In the genomic region with DNA sequence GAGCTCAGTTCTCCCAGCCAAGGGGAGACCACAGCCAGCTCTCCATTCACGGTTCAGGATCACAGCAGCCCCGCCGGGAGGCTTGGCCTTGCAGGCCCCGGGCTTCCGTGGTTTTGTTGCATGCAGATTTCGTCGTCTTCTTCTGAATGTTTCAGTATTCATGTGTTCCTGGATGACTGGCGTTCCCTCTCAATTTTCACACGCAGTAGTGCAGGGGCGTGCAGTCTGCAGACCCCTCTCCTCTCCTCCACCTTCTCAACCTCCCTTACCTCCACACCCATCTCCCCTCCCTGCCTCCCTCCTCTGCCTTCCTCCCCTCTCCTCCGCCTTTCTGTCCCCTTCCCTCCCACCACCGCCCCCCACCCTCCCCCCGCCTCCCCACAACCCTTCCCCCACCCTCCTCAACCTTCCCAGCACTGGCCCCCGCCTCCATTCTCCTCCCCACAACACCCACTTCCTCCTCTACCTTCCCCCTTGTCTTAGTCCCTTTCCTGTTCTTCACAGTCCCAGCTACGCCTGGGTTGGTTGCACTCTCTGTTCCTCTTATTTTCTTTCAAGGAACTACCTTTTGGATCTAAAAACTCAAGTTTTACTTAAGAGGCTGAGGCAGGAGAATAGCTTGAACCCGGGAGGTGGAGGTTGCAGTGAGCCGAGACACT, we compare ENCODE assay signal across 8 cellular contexts. TPM values are rescaled to one million over a fixed set of nuclear protein-coding genes. Genes with fewer than 3 reads are reported as not detected.
DNase-seq lines count a peak whose midpoint lies in the region; ATAC-seq and TF ChIP-seq lines count a peak whose summit lies in the region.

No MANE protein-coding gene starts in this region.

- H3K27me3 Mint-ChIP-seq in HFFc6 (ENCODE audit: insufficient read depth): peaks cover 4% of the 10 kb centered on the region

- H3K4me3 Mint-ChIP-seq in HFFc6: no peak overlapping the region

- no peaks in the 10 kb centered on the region for H3K36me3 Mint-ChIP-seq in HFFc6 (ENCODE audit: low read depth)

- H3K27ac Mint-ChIP-seq in HFFc6: no peak overlapping the region

- H3K9me3 Mint-ChIP-seq in HFFc6: no peaks in the 10 kb centered on the region

- peak; percentile 41 for ATAC-seq in HG03354 (IDR thresholded peaks at IDR 0.05; ENCODE audit: poor library complexity, severe bottlenecking, unreplicated experiment)
- ATAC-seq in GM21360 (IDR thresholded peaks at IDR 0.05; ENCODE audit: unreplicated experiment): no peak

- DNase-seq in GM06990 (ENCODE audit: extremely low read depth, insufficient read length): peak; percentile 70
- peak; percentile 79 to 81 for DNase-seq in activated T-cell treated with anti-CD3 and anti-CD28 coated beads, Interleukin-2, amount 50 U/mL, for 48 hours
- DNase-seq in midbrain (lab: John Stamatoyannopoulos, UW): peak; percentile 37
- no peak for DNase-seq in HFFc6
- DNase-seq in NK-92 (lab: John Stamatoyannopoulos, UW; ENCODE audit: unreplicated experiment): no peak
- DNase-seq in AG08395 (ENCODE audit: low spot score): no peak

- peak overlapping the region; percentile 12 for H3K4me3 ChIP-seq in GM06990 (replicated peaks; ENCODE audit: low read depth, low read length)

- no peaks in the 10 kb centered on the region; the same call in 1 of the 2 replicates for H3K27me3 ChIP-seq in GM06990 (replicated peaks; ENCODE audit: control insufficient read depth, insufficient read depth, low read length)

- peaks cover 18% of the 10 kb centered on the region for H3K4me1 Mint-ChIP-seq in HFFc6 (ENCODE audit: low read depth)

- TF ChIP-seq CTCF in GM06990 (IDR thresholded peaks at IDR 0.05; ENCODE audit: insufficient read depth, low read length, poor library complexity, severe bottlenecking) (no peak), HFFc6 (IDR thresholded peaks at IDR 0.05) (no peak)

- H3K36me3 ChIP-seq in GM06990 (ENCODE audit: control insufficient read depth, insufficient read depth, low read length): no peaks in the 10 kb centered on the region

RNA-seq across cellular contexts. Expression of a gene that starts 8.4 kb away (rescaled TPM):
- 10 to 100 TPM; 12.3 to 15.9 (median 14.6) TPM for total RNA-seq in HFFc6 (2021; fragmentation: NEBNext Ultra II Directional; extraction: Animal tissue kit (Norgen Biotek cat#: 25700))

Comparison
In these comparisons a context has a peak if more than half of its experiments do, and no peak if none do; other contexts are left out.
1. DNase-seq: peak in GM06990 (single experiment), activated T-cell treated with anti-CD3 and anti-CD28 coated beads, Interleukin-2, amount 50 U/mL, for 48 hours (2 of 2) and midbrain (single experiment); none in HFFc6 (single experiment), NK-92 (single experiment) and AG08395 (single experiment).